21 cellular contexts compared by ENCODE assay signal in genomic region chr7:131052285-131052942, GRCh38.
DNase-seq lines count a peak whose midpoint lies in the region; ATAC-seq and TF ChIP-seq lines count a peak whose summit lies in the region.
"Had no signal": no experiment of that assay in that cellular context is flagged by ENCODE, and none has a peak within 500 bp of the region (broad histone marks: within the 10 kb centered on the region; RNA-seq: fewer than 3 reads in every experiment).

No MANE protein-coding gene starts in this region.

- DNase-seq in activated T-cell treated with anti-CD3 and anti-CD28 coated beads, Interleukin-2, amount 50 U/mL, for 24 hours = no peak
- no peak for DNase-seq in activated T-cell treated with anti-CD3 and anti-CD28 coated beads, Interleukin-2, amount 50 U/mL, for 4 hours
- peak; percentile 75 for DNase-seq in DMS 273 (lab: John Stamatoyannopoulos, UW; ENCODE audit: unreplicated experiment)
- peak; percentile 47 for DNase-seq in SK-N-DZ (ENCODE audit: low spot score)
- DNase-seq in sciatic nerve (ENCODE audit: low spot score) = no peak
- DNase-seq in foreskin keratinocyte = no peak
- no peak for DNase-seq in GM10248 (ENCODE audit: extremely low spot score)
- DNase-seq: activated CD8-positive, alpha-beta memory T cell treated with anti-CD3 and anti-CD28 coated beads for 24 hours; Calu3; endodermal cell; GDM1; GOT3; mesenchymal stem cell; stomach had no signal

- POLR2A ChIA-PET in GM10248 (lab: Yijun Ruan, JAX) = no interaction called here

- H3K27ac Mint-ChIP-seq in activated T-cell treated with anti-CD3 and anti-CD28 coated beads, Interleukin-2, amount 50 U/mL, for 24 hours = peak overlapping the region; percentile 56
- H3K27ac Mint-ChIP-seq: activated T-helper 2 cell treated with anti-CD3 and anti-CD28 coated beads, Interferon-gamma antibody, Interleukin-2, Interleukin-4, amounts not matched to agents 10 μg/mL and 5 μg/mL and 100 μg/mL, durations not matched to agents 14 hours and 24 hours and 36 hours; endodermal cell; neural progenitor cell; WTC11 had no signal

- H3K4me1 Mint-ChIP-seq in activated T-cell treated with anti-CD3 and anti-CD28 coated beads, Interleukin-2, amount 50 U/mL, for 24 hours (ENCODE audit: low read depth) = peaks cover 77% of the 10 kb centered on the region
- peaks cover 77% of the 10 kb centered on the region for H3K4me1 Mint-ChIP-seq in activated T-cell treated with anti-CD3 and anti-CD28 coated beads, Interleukin-2, amount 50 U/mL, for 4 hours (ENCODE audit: low read depth)

- intact Hi-C loops in sciatic nerve (cut with DNase I) = no loop called here

- H3K9me3 Mint-ChIP-seq in activated T-cell treated with anti-CD3 and anti-CD28 coated beads, Interleukin-2, amount 50 U/mL, for 24 hours = no peaks in the 10 kb centered on the region
- no peaks in the 10 kb centered on the region for H3K9me3 Mint-ChIP-seq in activated T-cell treated with anti-CD3 and anti-CD28 coated beads, Interleukin-2, amount 50 U/mL, for 4 hours
- H3K9me3 Mint-ChIP-seq: activated T-helper 2 cell treated with anti-CD3 and anti-CD28 coated beads, Interferon-gamma antibody, Interleukin-2, Interleukin-4, amounts not matched to agents 10 μg/mL and 5 μg/mL and 100 μg/mL, durations not matched to agents 14 hours and 24 hours and 36 hours; neural progenitor cell had no signal

- ATAC-seq in activated T-cell treated with anti-CD3 and anti-CD28 coated beads, Interleukin-2, amount 50 U/mL, for 4 hours = no peak
- peak; percentile 31 for ATAC-seq in sciatic nerve
- ATAC-seq in foreskin keratinocyte = no peak
- ATAC-seq in GM19324 (IDR thresholded peaks at IDR 0.05; ENCODE audit: low FRiP score, unreplicated experiment) = no peak
- ATAC-seq: HepG2, right cardiac atrium, WTC11 had no signal

- H3K27me3 Mint-ChIP-seq in activated T-cell treated with anti-CD3 and anti-CD28 coated beads, Interleukin-2, amount 50 U/mL, for 24 hours = no peaks in the 10 kb centered on the region
- H3K27me3 Mint-ChIP-seq in activated T-cell treated with anti-CD3 and anti-CD28 coated beads, Interleukin-2, amount 50 U/mL, for 4 hours (ENCODE audit: low read depth) = no peaks in the 10 kb centered on the region

- no peak for TF ChIP-seq CTCF in foreskin keratinocyte (conservative IDR thresholded peaks at IDR 0.05)
- TF ChIP-seq CTCF in GM10248 (IDR thresholded peaks at IDR 0.05; ENCODE audit: control extremely low read depth, extremely low read depth, low read depth, missing control alignments) = no peak

- H3K27ac ChIP-seq in foreskin keratinocyte = no peak overlapping the region
- H3K27ac ChIP-seq: hepatocyte, neural progenitor cell, stomach had no signal

- H3K4me3 Mint-ChIP-seq in activated T-cell treated with anti-CD3 and anti-CD28 coated beads, Interleukin-2, amount 50 U/mL, for 24 hours = no peak overlapping the region
- no peak overlapping the region for H3K4me3 Mint-ChIP-seq in activated T-cell treated with anti-CD3 and anti-CD28 coated beads, Interleukin-2, amount 50 U/mL, for 4 hours
- H3K4me3 Mint-ChIP-seq: endodermal cell, neural progenitor cell, WTC11 had no signal

- no peaks in the 10 kb centered on the region for H3K4me1 ChIP-seq in foreskin keratinocyte
- H3K4me1 ChIP-seq: neural progenitor cell had no signal

- no peaks in the 10 kb centered on the region for H3K27me3 ChIP-seq in foreskin keratinocyte
- H3K27me3 ChIP-seq: hepatocyte, neural progenitor cell, stomach had no signal

- CTCF ChIA-PET in GM10248 (lab: Yijun Ruan, JAX) = interaction anchor here (0.8 to 1.7 kb wide), 3 partner anchors 12 to 81 kb away, joined by 3 to 15 read pairs (median 5); no protein-coding TSS in a partner anchor

- H3K36me3 Mint-ChIP-seq in activated T-cell treated with anti-CD3 and anti-CD28 coated beads, Interleukin-2, amount 50 U/mL, for 24 hours (ENCODE audit: low read depth) = peaks cover 51% of the 10 kb centered on the region
- H3K36me3 Mint-ChIP-seq in activated T-cell treated with anti-CD3 and anti-CD28 coated beads, Interleukin-2, amount 50 U/mL, for 4 hours (ENCODE audit: insufficient read depth) = peaks cover 46% of the 10 kb centered on the region
- H3K36me3 Mint-ChIP-seq: neural progenitor cell had no signal

Comparison
In these comparisons a context has a peak if more than half of its experiments do, and no peak if none do; other contexts are left out.
1. DNase-seq: peak in DMS 273 (single experiment) and SK-N-DZ (single experiment); none in activated T-cell treated with anti-CD3 and anti-CD28 coated beads, Interleukin-2, amount 50 U/mL, for 24 hours (single experiment), activated T-cell treated with anti-CD3 and anti-CD28 coated beads, Interleukin-2, amount 50 U/mL, for 4 hours (single experiment), sciatic nerve (single experiment), foreskin keratinocyte (0 of 2) and GM10248 (single experiment).